26 cellular contexts compared by ENCODE assay signal in genomic region chr2:170264865-170265264, GRCh38.
DNase-seq lines count a peak whose midpoint lies in the region; ATAC-seq, FAIRE-seq and TF ChIP-seq lines count a peak whose summit lies in the region.
"Had no signal": no experiment of that assay in that cellular context is flagged by ENCODE, and none has a peak within 500 bp of the region (broad histone marks: within the 10 kb centered on the region; RNA-seq: fewer than 3 reads in every experiment).

No MANE protein-coding gene starts in this region.

- H4K20me1 ChIP-seq in K562 (replicated peaks; ENCODE audit: control insufficient read depth, insufficient read depth, low read length): no peaks in the 10 kb centered on the region
- H4K20me1 ChIP-seq: BLaER1 had no signal

- no peaks in the 10 kb centered on the region; the same call in 1 of the 2 replicates for H3K9me3 ChIP-seq in K562 (replicated peaks; ENCODE audit: control insufficient read depth, insufficient read depth, low read depth, low read length)
- H3K9me3 ChIP-seq: BE2C had no signal

- H3K4me3 Mint-ChIP-seq in endothelial cell (ENCODE audit: unreplicated experiment): no peak overlapping the region
- H3K4me3 Mint-ChIP-seq in nephron progenitor cell: no peak overlapping the region
- no peak overlapping the region for H3K4me3 Mint-ChIP-seq in activated T-cell treated with anti-CD3 and anti-CD28 coated beads, Interleukin-2, amount 50 U/mL, for 4 hours
- H3K4me3 Mint-ChIP-seq: CD14-positive monocyte; CD4-positive, alpha-beta memory T cell; CD8-positive, alpha-beta memory T cell had no signal

- no peaks in the 10 kb centered on the region for H3K9me1 ChIP-seq in K562 (ENCODE audit: control insufficient read depth, insufficient read depth, low read length)

- H3K9me3 Mint-ChIP-seq in endothelial cell (ENCODE audit: unreplicated experiment): peaks cover 8% of the 10 kb centered on the region
- H3K9me3 Mint-ChIP-seq in nephron progenitor cell: peaks cover 40% of the 10 kb centered on the region
- H3K9me3 Mint-ChIP-seq in activated T-cell treated with anti-CD3 and anti-CD28 coated beads, Interleukin-2, amount 50 U/mL, for 4 hours: peaks cover 14% of the 10 kb centered on the region

- peaks cover 4% of the 10 kb centered on the region for H3K36me3 Mint-ChIP-seq in endothelial cell (ENCODE audit: low read depth, unreplicated experiment)
- peaks cover 7% of the 10 kb centered on the region for H3K36me3 Mint-ChIP-seq in nephron progenitor cell (ENCODE audit: low read depth)
- H3K36me3 Mint-ChIP-seq in activated T-cell treated with anti-CD3 and anti-CD28 coated beads, Interleukin-2, amount 50 U/mL, for 4 hours (ENCODE audit: insufficient read depth): no peaks in the 10 kb centered on the region
- H3K36me3 Mint-ChIP-seq: CD14-positive monocyte; CD4-positive, alpha-beta memory T cell; CD4-positive, CD25-positive, alpha-beta regulatory T cell; CD8-positive, alpha-beta memory T cell had no signal

- H3K27me3 Mint-ChIP-seq in endothelial cell (ENCODE audit: unreplicated experiment) (no peaks in the 10 kb centered on the region), nephron progenitor cell (ENCODE audit: low read depth, poor library complexity) (peaks cover 3% of the 10 kb centered on the region)
- H3K27me3 Mint-ChIP-seq in activated T-cell treated with anti-CD3 and anti-CD28 coated beads, Interleukin-2, amount 50 U/mL, for 4 hours (ENCODE audit: low read depth): peaks cover 3% of the 10 kb centered on the region

- no peaks in the 10 kb centered on the region for H3K27me3 ChIP-seq in K562 (ENCODE audit: control insufficient read depth in 2 of 2, insufficient read depth in 2 of 2, low read length in 2 of 2)
- H3K27me3 ChIP-seq: BE2C, BLaER1 had no signal

- peaks cover 26 to 41% of the 10 kb centered on the region in 2 experiments for H3K4me1 ChIP-seq in K562 (replicated peaks in 1 of 2; ENCODE audit: control insufficient read depth in 2 of 2, insufficient read depth in 2 of 2, low read length in 2 of 2)
- H3K4me1 ChIP-seq: BE2C, BLaER1 had no signal

- intact Hi-C loops in K562 (cut with micrococcal nuclease): no loop called here

- no peak overlapping the region for H3K4me2 ChIP-seq in K562 (ENCODE audit: insufficient read depth, low read length)
- H3K4me2 ChIP-seq: BLaER1 had no signal

- no peak for DNase-seq in K562 (ENCODE audit: extremely low read depth in 1 of 4, low spot score in 3 of 4)
- no peak for DNase-seq in endothelial cell (ENCODE audit: low spot score)
- DNase-seq in nephron progenitor cell: no peak
- no peak for DNase-seq in activated T-cell treated with anti-CD3 and anti-CD28 coated beads, Interleukin-2, amount 50 U/mL, for 4 hours
- DNase-seq in G401 (ENCODE audit: low spot score): no peak
- DNase-seq: 8988T; ACHN; C1 segment of cervical spinal cord; CD4-positive, alpha-beta memory T cell; CD4-positive, CD25-positive, alpha-beta regulatory T cell; CD8-positive, alpha-beta memory T cell; COR-L47; DMS 273 treated with DMSO at 0.1 percent for 48 hours; DMS153; DMS79; DND-41; EL; GF-D8 had no signal

- H3K36me3 ChIP-seq in K562 (ENCODE audit: control insufficient read depth, insufficient read depth, low read length): no peaks in the 10 kb centered on the region
- H3K36me3 ChIP-seq: BE2C, BLaER1 had no signal

- no peak for TF ChIP-seq EP300 in K562 (IDR thresholded peaks at IDR 0.05; ENCODE audit: low read length)

- H3K27ac Mint-ChIP-seq in endothelial cell (ENCODE audit: unreplicated experiment) (peak overlapping the region; percentile 90), nephron progenitor cell (peak overlapping the region; percentile 14)
- H3K27ac Mint-ChIP-seq: CD14-positive monocyte; CD4-positive, alpha-beta memory T cell; CD4-positive, CD25-positive, alpha-beta regulatory T cell; CD8-positive, alpha-beta memory T cell had no signal

- peak overlapping the region; percentile 86; the same call in 2 of the 3 replicates for H3K27ac ChIP-seq in K562 (ENCODE audit: extremely low read depth, low read depth, low read length)
- H3K27ac ChIP-seq: BLaER1 had no signal

- H3K4me1 Mint-ChIP-seq in endothelial cell (ENCODE audit: unreplicated experiment): peaks cover 39% of the 10 kb centered on the region
- no peaks in the 10 kb centered on the region for H3K4me1 Mint-ChIP-seq in nephron progenitor cell
- no peaks in the 10 kb centered on the region for H3K4me1 Mint-ChIP-seq in activated T-cell treated with anti-CD3 and anti-CD28 coated beads, Interleukin-2, amount 50 U/mL, for 4 hours (ENCODE audit: low read depth)
- H3K4me1 Mint-ChIP-seq: CD14-positive monocyte; CD4-positive, alpha-beta memory T cell; CD4-positive, CD25-positive, alpha-beta regulatory T cell; CD8-positive, alpha-beta memory T cell had no signal

- no peak for TF ChIP-seq CTCF in K562 (IDR thresholded peaks at IDR 0.05 in 2 of 3, conservative IDR thresholded peaks at IDR 0.05 in 1 of 3; ENCODE audit: insufficient read depth in 2 of 3, low read depth in 1 of 3, low read length in 3 of 3)
- TF ChIP-seq CTCF in endothelial cell (IDR thresholded peaks at IDR 0.05; ENCODE audit: unreplicated experiment): no peak
- no peak for TF ChIP-seq CTCF in nephron progenitor cell (IDR thresholded peaks at IDR 0.05)

- CTCF ChIA-PET in K562 (lab: Yijun Ruan, JAX; ENCODE audit: low intra/inter-chr PET ratio): no interaction called here

- H3K79me2 ChIP-seq in K562 (ENCODE audit: control insufficient read depth, insufficient read depth, low read length): no peaks in the 10 kb centered on the region

- ATAC-seq in K562: no peak
- ATAC-seq in activated T-cell treated with anti-CD3 and anti-CD28 coated beads, Interleukin-2, amount 50 U/mL, for 4 hours: no peak
- no peak for ATAC-seq in HG03571 (IDR thresholded peaks at IDR 0.05; ENCODE audit: unreplicated experiment)

- no peak for TF ChIP-seq POLR2A in K562 (conservative IDR thresholded peaks at IDR 0.05)

- H3K4me3 ChIP-seq in K562: no peak overlapping the region
- H3K4me3 ChIP-seq: BLaER1 had no signal

- no peak for FAIRE-seq in K562 (lab: Jason Lieb, UNC)
- FAIRE-seq: A204.1, G401.6, GM12891, GM19239 had no signal

- POLR2A ChIA-PET in K562 (lab: Yijun Ruan, JAX): interaction anchor here (0.9 to 1.5 kb wide), 5 partner anchors 9 to 22 kb away, joined by 3 to 5 read pairs (median 4); no protein-coding TSS in a partner anchor

- BruUV-seq in K562 (replicated peaks; lab: Mats Ljungman, UMichigan): no TSS peak

- in situ Hi-C loops in K562 (cut with MboI) (no loop called here), G401 (cut with HindIII; ENCODE audit: low sequenced_read_pairs) (no loop called here)

- no peak overlapping the region for H3K9ac ChIP-seq in K562 (ENCODE audit: insufficient read depth in 1 of 2, low read depth in 2 of 2, low read length in 2 of 2)
- H3K9ac ChIP-seq: BLaER1 had no signal

- H2AFZ ChIP-seq in K562 (ENCODE audit: low read depth, low read length): no peak overlapping the region

- TF ChIP-seq RAD21 in K562 (CRISPR knock-in tag; conservative IDR thresholded peaks at IDR 0.05 in 1 of 2, IDR thresholded peaks at IDR 0.05 in 1 of 2): no peak

TF ChIP-seq in K562, 482 proteins besides CTCF, POLR2A, EP300 and RAD21 (continues in another document):
- TF ChIP-seq, protein P1, sequence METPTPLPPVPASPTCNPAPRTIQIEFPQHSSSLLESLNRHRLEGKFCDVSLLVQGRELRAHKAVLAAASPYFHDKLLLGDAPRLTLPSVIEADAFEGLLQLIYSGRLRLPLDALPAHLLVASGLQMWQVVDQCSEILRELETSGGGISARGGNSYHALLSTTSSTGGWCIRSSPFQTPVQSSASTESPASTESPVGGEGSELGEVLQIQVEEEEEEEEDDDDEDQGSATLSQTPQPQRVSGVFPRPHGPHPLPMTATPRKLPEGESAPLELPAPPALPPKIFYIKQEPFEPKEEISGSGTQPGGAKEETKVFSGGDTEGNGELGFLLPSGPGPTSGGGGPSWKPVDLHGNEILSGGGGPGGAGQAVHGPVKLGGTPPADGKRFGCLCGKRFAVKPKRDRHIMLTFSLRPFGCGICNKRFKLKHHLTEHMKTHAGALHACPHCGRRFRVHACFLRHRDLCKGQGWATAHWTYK (CRISPR knock-in tag; IDR thresholded peaks at IDR 0.05): no peak
- no peak for TF ChIP-seq ASH1L (IDR thresholded peaks at IDR 0.05; ENCODE audit: borderline replicate concordance, low read depth, partially characterized antibody)
- TF ChIP-seq SMARCE1 (IDR thresholded peaks at IDR 0.05): no peak
- TF ChIP-seq ZNF830 (CRISPR knock-in tag; IDR thresholded peaks at IDR 0.05): no peak
- TF ChIP-seq E4F1 (CRISPR knock-in tag; IDR thresholded peaks at IDR 0.05; ENCODE audit: borderline replicate concordance): no peak
- TF ChIP-seq ATF7 (IDR thresholded peaks at IDR 0.05): no peak
- TF ChIP-seq ZNF512 (tag; IDR thresholded peaks at IDR 0.05): peak; percentile 58
- TF ChIP-seq KDM2B (CRISPR knock-in tag; IDR thresholded peaks at IDR 0.05): no peak
- no peak for TF ChIP-seq SRSF9 (IDR thresholded peaks at IDR 0.05; ENCODE audit: borderline replicate concordance, low read depth, low read length)
